Comparison of ENCODE assay signal across 8 cellular contexts in the genomic region with DNA sequence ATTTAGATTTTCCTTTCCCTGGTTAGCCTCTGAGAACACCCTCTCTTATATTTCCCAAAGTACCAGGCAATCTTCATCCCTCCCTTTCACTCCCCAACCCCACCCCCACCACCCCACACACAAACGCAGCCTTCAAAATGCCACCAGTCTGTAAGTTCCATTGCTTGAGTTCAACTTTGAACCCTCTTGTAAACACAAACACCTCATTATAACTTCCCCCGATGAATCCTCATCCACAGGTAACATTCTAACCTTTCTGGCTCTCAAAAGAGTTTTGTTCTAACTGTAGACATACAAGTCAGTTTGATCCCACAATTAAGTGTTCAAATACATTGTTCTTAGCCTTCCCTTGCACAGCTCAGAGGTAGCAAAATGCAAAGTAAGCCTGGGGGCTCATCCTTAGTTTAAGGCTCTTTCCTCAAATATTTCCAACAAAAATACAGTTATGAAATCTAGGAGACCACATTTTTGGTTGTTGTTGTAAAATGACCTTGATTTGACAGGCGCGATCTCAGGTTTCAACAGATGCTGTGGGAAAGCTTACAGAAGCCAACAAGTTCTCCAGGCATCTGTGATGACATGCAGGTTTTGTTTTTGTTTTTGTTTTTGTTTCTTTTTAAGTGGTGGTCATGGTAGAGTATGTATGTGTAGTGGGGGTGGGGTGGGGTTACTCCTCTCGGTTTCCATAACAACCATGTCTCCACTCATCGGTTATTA.
DNase-seq lines count a peak whose midpoint lies in the region; ATAC-seq lines count a peak whose summit lies in the region.

No MANE protein-coding gene starts in this region.

- DNase-seq in G401 (ENCODE audit: low spot score): peak; percentile 63
- DNase-seq in activated gamma-delta T cell treated with anti-CD3 and anti-CD28 coated beads, Interleukin-2, amount 50 U/mL, for 16 hours (ENCODE audit: low read depth): peak; percentile 23
- peak; percentile 65 for DNase-seq in left kidney (ENCODE audit: low read depth, low spot score)
- DNase-seq in NCI-H1048 (lab: John Stamatoyannopoulos, UW): no peak
- no peak for DNase-seq in middle frontal gyrus (ENCODE audit: extremely low spot score, low spot score)
- DNase-seq in mesenteric fat pad (ENCODE audit: low spot score): no peak

- in situ Hi-C loops in G401 (cut with HindIII; ENCODE audit: low sequenced_read_pairs): no loop called here

- ATAC-seq in GM19328 (IDR thresholded peaks at IDR 0.05; ENCODE audit: unreplicated experiment): peak; percentile 29
- ATAC-seq in HG03354 (IDR thresholded peaks at IDR 0.05; ENCODE audit: poor library complexity, severe bottlenecking, unreplicated experiment): peak; percentile 58

Comparison
In these comparisons a context has a peak if more than half of its experiments do, and no peak if none do; other contexts are left out.
1. DNase-seq: peak in G401 (single experiment), activated gamma-delta T cell treated with anti-CD3 and anti-CD28 coated beads, Interleukin-2, amount 50 U/mL, for 16 hours (single experiment) and left kidney (single experiment); none in NCI-H1048 (single experiment), middle frontal gyrus (single experiment) and mesenteric fat pad (single experiment).